24 cellular contexts compared by ENCODE assay signal in genomic region chrX:22276781-22277180, GRCh38. TPM values are rescaled to one million over a fixed set of nuclear protein-coding genes. Genes with fewer than 3 reads are reported as not detected.
DNase-seq lines count a peak whose midpoint lies in the region; ATAC-seq and TF ChIP-seq lines count a peak whose summit lies in the region.
"Had no signal": no experiment of that assay in that cellular context is flagged by ENCODE, and none has a peak within 500 bp of the region (broad histone marks: within the 10 kb centered on the region; RNA-seq: fewer than 3 reads in every experiment).

No MANE protein-coding gene starts in this region.

- ATAC-seq in IMR-90 (ENCODE audit: low read depth), result no peak
- ATAC-seq in CD8-positive, alpha-beta T cell, result no peak

- WGBS in IMR-90 (ENCODE audit: extremely low coverage in 2 of 2, insufficient read length in 1 of 2), 2 experiments, result no CpG with 5 or more reads among the region's 6 CpGs

- H3K27ac ChIP-seq in IMR-90 (ENCODE audit: insufficient read depth, low read length), result no peak overlapping the region
- no peak overlapping the region for H3K27ac ChIP-seq in CD8-positive, alpha-beta T cell (ENCODE audit: low read depth, low read length)
- no peak overlapping the region for H3K27ac ChIP-seq in substantia nigra (ENCODE audit: low read depth, low read length, poor library complexity, severe bottlenecking)
- H3K27ac ChIP-seq: KMS-11 had no signal

- H3K9me3 ChIP-seq in IMR-90 (ENCODE audit: control insufficient read depth, insufficient read depth, low read length), result no peaks in the 10 kb centered on the region
- no peaks in the 10 kb centered on the region for H3K9me3 ChIP-seq in CD8-positive, alpha-beta T cell (ENCODE audit: low read length)
- H3K9me3 ChIP-seq: BE2C, Caco-2, SK-N-SH had no signal

- no peaks in the 10 kb centered on the region for H3K36me3 ChIP-seq in IMR-90 (ENCODE audit: control insufficient read depth, insufficient read depth, low read length)
- no peaks in the 10 kb centered on the region for H3K36me3 ChIP-seq in CD8-positive, alpha-beta T cell (ENCODE audit: insufficient read depth, low read length)
- H3K36me3 ChIP-seq: BE2C had no signal

- no peak overlapping the region for H2AK9ac ChIP-seq in IMR-90 (replicated peaks; ENCODE audit: low read depth, low read length, poor library complexity)

- no peak overlapping the region for H4K5ac ChIP-seq in IMR-90 (ENCODE audit: low read depth, low read length)

- H3K56ac ChIP-seq in IMR-90 (ENCODE audit: extremely low read depth, insufficient read depth, low read length), result no peak overlapping the region

- H3K4ac ChIP-seq in IMR-90 (ENCODE audit: low read depth, low read length), result no peak overlapping the region

- dilution Hi-C loops in IMR-90 (cut with HindIII; ENCODE audit: low sequenced_read_pairs, unreplicated experiment), result no loop called here

- H2BK120ac ChIP-seq in IMR-90 (ENCODE audit: low read depth, low read length), result no peak overlapping the region

- POLR2A ChIA-PET in IMR-90 (lab: Charles Lee; ENCODE audit: unreplicated experiment), result no interaction called here
- POLR2A ChIA-PET in CD8-positive, alpha-beta T cell (lab: Charles Lee), result no interaction called here

- CTCF ChIA-PET in IMR-90 (lab: Yijun Ruan, JAX), result no interaction called here
- CTCF ChIA-PET in CD8-positive, alpha-beta T cell (lab: Charles Lee), result no interaction called here

- no TSS peak for BruUV-seq in IMR-90 (replicated peaks; lab: Mats Ljungman, UMichigan)

- in situ Hi-C loops in IMR-90 (cut with MboI; ENCODE audit: low sequenced_read_pairs), result no loop called here

- peak; percentile 10 for DNase-seq in AG20443 (ENCODE audit: low spot score)
- peak; percentile 17 for DNase-seq in IMR-90
- DNase-seq in astrocyte of the hippocampus (ENCODE audit: low read depth, low spot score), result peak; percentile 4
- DNase-seq in fibroblast of peridontal ligament (ENCODE audit: extremely low read depth), result peak; percentile 10
- DNase-seq in CD8-positive, alpha-beta T cell, result no peak
- no peak for DNase-seq in SW480 (ENCODE audit: low spot score)
- no peak for DNase-seq in SIG-M5 (lab: John Stamatoyannopoulos, UW)
- no peak for DNase-seq in substantia nigra (lab: John Stamatoyannopoulos, UW)
- DNase-seq: 8988T; BE2C; Caco-2; CD4-positive, CD25-positive, alpha-beta regulatory T cell; GDM1; MM.1S; NCI-H1105 treated with DMSO at 0.1 percent for 48 hours; NCI-H1694; NCI-H748 treated with DMSO at 0.1 percent for 48 hours; NK-92 treated with Interleukin-12 subunit alpha and Interleukin-12 subunit beta, amount 100 ng/mL, for 24 hours; SHP77; SK-N-SH had no signal

- no peak overlapping the region for H3K4me2 ChIP-seq in IMR-90 (ENCODE audit: low read depth, low read length)
- H3K4me2 ChIP-seq: KMS-11, SK-N-SH had no signal

- no peak overlapping the region for H3K23ac ChIP-seq in IMR-90 (ENCODE audit: low read depth, low read length)

- H3K4me1 ChIP-seq in IMR-90 (ENCODE audit: control insufficient read depth, insufficient read depth, low read length), result no peaks in the 10 kb centered on the region
- H3K4me1 ChIP-seq in CD8-positive, alpha-beta T cell (ENCODE audit: insufficient read depth, low read length), result no peaks in the 10 kb centered on the region
- H3K4me1 ChIP-seq: BE2C, Caco-2 had no signal

- H2AFZ ChIP-seq in IMR-90 (replicated peaks; ENCODE audit: low read length, poor library complexity), result no peak overlapping the region

- no peak overlapping the region for H3K4me3 ChIP-seq in IMR-90 (ENCODE audit: insufficient read depth, low read depth, low read length)
- no peak overlapping the region for H3K4me3 ChIP-seq in CD8-positive, alpha-beta T cell (ENCODE audit: low read depth, low read length)

- intact Hi-C loops in IMR-90 (cut with micrococcal nuclease), result no loop called here
- intact Hi-C loops in CD8-positive, alpha-beta T cell (cut with DNase I, micrococcal nuclease), result loop anchor here in 1 of 2 experiments (10.0 kb wide), 1 partner anchor 292 kb away; no protein-coding TSS in a partner anchor

- no peak overlapping the region for H3K4me3 Mint-ChIP-seq in CD8-positive, alpha-beta T cell

- no peak for TF ChIP-seq CTCF in IMR-90 (conservative IDR thresholded peaks at IDR 0.05; ENCODE audit: low read depth, low read length)
- no peak for TF ChIP-seq CTCF in CD8-positive, alpha-beta T cell (IDR thresholded peaks at IDR 0.05)

- no peak for TF ChIP-seq POLR2A in IMR-90 (IDR thresholded peaks at IDR 0.05; ENCODE audit: low read depth, low read length)

- no peak overlapping the region for H3K9ac ChIP-seq in IMR-90 (ENCODE audit: low read depth, low read length)
- H3K9ac ChIP-seq: KMS-11, SK-N-SH had no signal

- no peak overlapping the region for H3K18ac ChIP-seq in IMR-90 (ENCODE audit: low read depth, low read length)

- H3K36me3 Mint-ChIP-seq in CD8-positive, alpha-beta T cell, result no peaks in the 10 kb centered on the region
- H3K36me3 Mint-ChIP-seq: CD4-positive, CD25-positive, alpha-beta regulatory T cell had no signal

- no peak overlapping the region for H2BK20ac ChIP-seq in IMR-90 (ENCODE audit: low read depth, low read length)

- no peaks in the 10 kb centered on the region for H4K20me1 ChIP-seq in IMR-90 (ENCODE audit: insufficient read depth, low read length)

- H3K4me1 Mint-ChIP-seq in CD8-positive, alpha-beta T cell (ENCODE audit: low read depth), result no peaks in the 10 kb centered on the region
- H3K4me1 Mint-ChIP-seq: CD4-positive, CD25-positive, alpha-beta regulatory T cell had no signal

- H4K8ac ChIP-seq in IMR-90 (ENCODE audit: low read depth in 2 of 2, low read length in 2 of 2), result no peak overlapping the region

- no peak overlapping the region for H4K91ac ChIP-seq in IMR-90 (ENCODE audit: insufficient read depth, low read depth, low read length)

- no peak overlapping the region for H2BK15ac ChIP-seq in IMR-90 (ENCODE audit: low read depth, low read length)

- no peak overlapping the region for H2AK5ac ChIP-seq in IMR-90 (ENCODE audit: low read depth, low read length)

- H3K27me3 Mint-ChIP-seq in CD8-positive, alpha-beta T cell (ENCODE audit: low read depth), result no peaks in the 10 kb centered on the region
- H3K27me3 Mint-ChIP-seq: CD4-positive, CD25-positive, alpha-beta regulatory T cell had no signal

- no peak overlapping the region for H3K27ac Mint-ChIP-seq in CD8-positive, alpha-beta T cell
- H3K27ac Mint-ChIP-seq: CD4-positive, CD25-positive, alpha-beta regulatory T cell had no signal

- H2BK5ac ChIP-seq in IMR-90 (ENCODE audit: low read depth, low read length, poor library complexity, severe bottlenecking), result no peak overlapping the region

- no peak overlapping the region for H3K14ac ChIP-seq in IMR-90 (replicated peaks; ENCODE audit: low read depth, low read length)

- no peaks in the 10 kb centered on the region for H3K79me1 ChIP-seq in IMR-90 (ENCODE audit: low read depth in 1 of 2, low read length in 2 of 2)

- no peaks in the 10 kb centered on the region for H3K27me3 ChIP-seq in IMR-90 (ENCODE audit: control insufficient read depth, insufficient read depth, low read length)
- no peaks in the 10 kb centered on the region for H3K27me3 ChIP-seq in CD8-positive, alpha-beta T cell (ENCODE audit: insufficient read depth, low read length)
- H3K27me3 ChIP-seq: BE2C had no signal

- no peaks in the 10 kb centered on the region for H3K9me3 Mint-ChIP-seq in CD8-positive, alpha-beta T cell

- TF ChIP-seq RAD21 in IMR-90 (IDR thresholded peaks at IDR 0.05; ENCODE audit: low read length), result no peak

- no peaks in the 10 kb centered on the region for H3K9me1 ChIP-seq in IMR-90 (ENCODE audit: insufficient read depth, low read length)

TF ChIP-seq in IMR-90, 13 proteins besides CTCF, POLR2A, EP300 and RAD21:
- no peak for TF ChIP-seq BHLHE40 (IDR thresholded peaks at IDR 0.05; ENCODE audit: low read depth, low read length)
- TF ChIP-seq RFX5 (IDR thresholded peaks at IDR 0.05; ENCODE audit: low read depth, low read length), result no peak
- TF ChIP-seq USF2 (IDR thresholded peaks at IDR 0.05; ENCODE audit: low read depth, low read length), result no peak
- TF ChIP-seq CEBPB (IDR thresholded peaks at IDR 0.05; ENCODE audit: low read depth, low read length), result no peak

RNA-seq across cellular contexts. Expression of gene CBLL2, which starts 4.1 kb away (rescaled TPM):
- total RNA-seq in IMR-90 (2012; rRNA removed), result not detected in 2 replicates
- not detected in 2 replicates for polyA plus RNA-seq in IMR-90 (2012; rRNA removed)
- polyA plus RNA-seq in IMR-90 (2012; cell fraction: cytosol; rRNA removed), result not detected in 2 replicates
- not detected in 2 replicates for polyA plus RNA-seq in IMR-90 (2012; cell fraction: nucleus; rRNA removed; ENCODE audit: low replicate concordance)
- not detected for total RNA-seq in CD8-positive, alpha-beta T cell
- total RNA-seq: Caco-2; CD4-positive, CD25-positive, alpha-beta regulatory T cell; H1; NCI-H460 had no signal
- polyA plus RNA-seq: AG04450; CD4-positive, CD25-positive, alpha-beta regulatory T cell; H1; SK-N-SH had no signal

Comparison
In these comparisons a context has a peak if more than half of its experiments do, and no peak if none do; other contexts are left out.
1. DNase-seq: peak in AG20443 (single experiment), IMR-90 (single experiment), astrocyte of the hippocampus (single experiment) and fibroblast of peridontal ligament (single experiment); none in CD8-positive, alpha-beta T cell (0 of 7), SW480 (single experiment), SIG-M5 (single experiment) and substantia nigra (0 of 49).